ENCODE assay signal across 15 cellular contexts in genomic region chr9:5549671-5550650, GRCh38. TPM values are rescaled to one million over a fixed set of nuclear protein-coding genes. Genes with fewer than 3 reads are reported as not detected.
A peak's percentile ranks its signal among the peaks of the same experiment; 100 is the strongest.
DNase-seq lines count a peak whose midpoint lies in the region; ATAC-seq, FAIRE-seq and TF ChIP-seq lines count a peak whose summit lies in the region.
"Had no signal": no experiment of that assay in that cellular context is flagged by ENCODE, and none has a peak within 500 bp of the region (broad histone marks: within the 10 kb centered on the region; RNA-seq: fewer than 3 reads in every experiment).

No MANE protein-coding gene starts in this region.

- WGBS in mammary epithelial cell (ENCODE audit: low coverage, missing lambda C conversion rate) = 79% methylated on average over 3 of the region's 3 CpGs
- 75 to 80% methylated on average over 3 of the region's 3 CpGs for WGBS in testis, 2 donors

- H3K4me3 ChIP-seq in mammary epithelial cell (replicated peaks in 1 of 3; ENCODE audit: insufficient read depth in 1 of 3, low read depth in 2 of 3, low read length in 3 of 3) (no peak overlapping the region), keratinocyte (ENCODE audit: control insufficient read depth in 2 of 3, extremely low read depth in 1 of 3, insufficient read depth in 2 of 3, low read depth in 1 of 3, low read length in 3 of 3) (no peak overlapping the region), testis (no peak overlapping the region)
- H3K4me3 ChIP-seq: vagina had no signal

- CTCF ChIA-PET in mammary epithelial cell (lab: Charles Lee; ENCODE audit: low non-redundant PET) = interaction anchor here (0.6 kb wide), 1 partner anchor 83 kb away, joined by 3 read pairs; no protein-coding TSS in a partner anchor

- no peaks in the 10 kb centered on the region for H3K4me1 Mint-ChIP-seq in activated T-helper 1 cell treated with anti-CD3 and anti-CD28 coated beads, Interleukin-12 subunit alpha, Interleukin-12 subunit beta, Interleukin-2, Interleukin-4 antibody, amounts not matched to agents 30 ng/mL and 10 ng/mL and 1 ng/mL, durations not matched to agents 14 hours and 24 hours and 36 hours (ENCODE audit: low read depth)

- in situ Hi-C loops in mammary epithelial cell (cut with MboI; ENCODE audit: low sequenced_read_pairs in 2 of 2) = no loop called here

- H3K4me2 ChIP-seq in mammary epithelial cell (ENCODE audit: insufficient read depth, low read depth, low read length) (peak overlapping the region; percentile 44), keratinocyte (ENCODE audit: control insufficient read depth, extremely low read depth, insufficient read depth, low read depth, low read length) (peak overlapping the region; percentile 58)

- no peaks in the 10 kb centered on the region for H4K20me1 ChIP-seq in mammary epithelial cell (ENCODE audit: insufficient read depth, low read length)
- H4K20me1 ChIP-seq in keratinocyte (ENCODE audit: control insufficient read depth, extremely low read depth, insufficient read depth, low read length) = no peaks in the 10 kb centered on the region

- H3K27me3 Mint-ChIP-seq in activated T-helper 1 cell treated with anti-CD3 and anti-CD28 coated beads, Interleukin-12 subunit alpha, Interleukin-12 subunit beta, Interleukin-2, Interleukin-4 antibody, amounts not matched to agents 30 ng/mL and 10 ng/mL and 1 ng/mL, durations not matched to agents 14 hours and 24 hours and 36 hours (ENCODE audit: insufficient read depth) = no peaks in the 10 kb centered on the region
- H3K27me3 Mint-ChIP-seq: activated CD4-positive, alpha-beta T cell treated with anti-CD3 and anti-CD28 coated beads, Interleukin-2, amount 10 ng/mL, durations not matched to agents 24 days and 14 days had no signal

- peak; percentile 78 for FAIRE-seq in keratinocyte (lab: Jason Lieb, UNC)
- FAIRE-seq: colon had no signal

- no peak for ATAC-seq in GM21390 (IDR thresholded peaks at IDR 0.05; ENCODE audit: unreplicated experiment)
- ATAC-seq: left lobe of liver had no signal

- no peaks in the 10 kb centered on the region for H3K36me3 ChIP-seq in mammary epithelial cell (ENCODE audit: insufficient read depth, low read length)
- H3K36me3 ChIP-seq in keratinocyte (ENCODE audit: control insufficient read depth in 2 of 2, extremely low read depth in 1 of 2, insufficient read depth in 2 of 2, low read length in 2 of 2) = peaks cover 0 to 14% of the 10 kb centered on the region in 2 experiments
- no peaks in the 10 kb centered on the region for H3K36me3 ChIP-seq in testis (ENCODE audit: low read depth, missing control alignments)
- H3K36me3 ChIP-seq: vagina had no signal

- no peaks in the 10 kb centered on the region for H3K79me2 ChIP-seq in mammary epithelial cell (ENCODE audit: insufficient read depth, low read length)
- H3K79me2 ChIP-seq in keratinocyte (ENCODE audit: control insufficient read depth, insufficient read depth, low read length) = no peaks in the 10 kb centered on the region

- BruUV-seq in mammary epithelial cell (replicated peaks; lab: Mats Ljungman, UMichigan) = no TSS peak

- no peaks in the 10 kb centered on the region for H3K9me1 ChIP-seq in keratinocyte (ENCODE audit: control insufficient read depth, extremely low read depth, insufficient read depth, low read length)

- no peak overlapping the region for H3K27ac Mint-ChIP-seq in activated T-helper 1 cell treated with anti-CD3 and anti-CD28 coated beads, Interleukin-12 subunit alpha, Interleukin-12 subunit beta, Interleukin-2, Interleukin-4 antibody, amounts not matched to agents 30 ng/mL and 10 ng/mL and 1 ng/mL, durations not matched to agents 14 hours and 24 hours and 36 hours
- H3K27ac Mint-ChIP-seq: activated CD4-positive, alpha-beta T cell treated with anti-CD3 and anti-CD28 coated beads, Interleukin-2, amount 10 ng/mL, durations not matched to agents 24 days and 14 days had no signal

- no peaks in the 10 kb centered on the region for H3K9me3 Mint-ChIP-seq in activated T-helper 1 cell treated with anti-CD3 and anti-CD28 coated beads, Interleukin-12 subunit alpha, Interleukin-12 subunit beta, Interleukin-2, Interleukin-4 antibody, amounts not matched to agents 30 ng/mL and 10 ng/mL and 1 ng/mL, durations not matched to agents 14 hours and 24 hours and 36 hours

- intact Hi-C loops in mammary epithelial cell (cut with micrococcal nuclease) (no loop called here), testis (cut with DNase I; ENCODE audit: low total_unique reads) (no loop called here)
- intact Hi-C loops in activated T-helper 1 cell treated with anti-CD3 and anti-CD28 coated beads, Interleukin-12 subunit alpha, Interleukin-12 subunit beta, Interleukin-2, Interleukin-4 antibody, amounts not matched to agents 30 ng/mL and 10 ng/mL and 1 ng/mL, durations not matched to agents 14 hours and 24 hours and 36 hours (cut with micrococcal nuclease) = no loop called here

- no peaks in the 10 kb centered on the region for H3K9me3 ChIP-seq in mammary epithelial cell (replicated peaks; ENCODE audit: insufficient read depth, low read length)
- no peaks in the 10 kb centered on the region for H3K9me3 ChIP-seq in keratinocyte (ENCODE audit: control insufficient read depth, low read depth, low read length)
- H3K9me3 ChIP-seq in testis = no peaks in the 10 kb centered on the region
- H3K9me3 ChIP-seq: vagina had no signal

- peaks cover 40% of the 10 kb centered on the region for H3K36me3 Mint-ChIP-seq in activated T-helper 1 cell treated with anti-CD3 and anti-CD28 coated beads, Interleukin-12 subunit alpha, Interleukin-12 subunit beta, Interleukin-2, Interleukin-4 antibody, amounts not matched to agents 30 ng/mL and 10 ng/mL and 1 ng/mL, durations not matched to agents 14 hours and 24 hours and 36 hours (ENCODE audit: low read depth)

- DNase-seq in AG08395 (ENCODE audit: low spot score) (peak; percentile 67), HT1080 (ENCODE audit: low read depth) (peak; percentile 44), mammary epithelial cell (peak; percentile 72), keratinocyte (ENCODE audit: low read depth, low spot score) (no peak), COLO829 (ENCODE audit: low spot score) (no peak), testis (no peak)
- DNase-seq in activated T-helper 1 cell treated with anti-CD3 and anti-CD28 coated beads, Interleukin-12 subunit alpha, Interleukin-12 subunit beta, Interleukin-2, Interleukin-4 antibody, amounts not matched to agents 30 ng/mL and 10 ng/mL and 1 ng/mL, durations not matched to agents 14 hours and 24 hours and 36 hours (ENCODE audit: low spot score) = no peak
- DNase-seq: ACHN; activated CD4-positive, alpha-beta T cell treated with anti-CD3 and anti-CD28 coated beads, Interleukin-2, amount 10 ng/mL, durations not matched to agents 24 days and 14 days; NCI-H2081; T-helper 1 cell had no signal

- H3K27me3 ChIP-seq in mammary epithelial cell (ENCODE audit: insufficient read depth, low read length) (no peaks in the 10 kb centered on the region), keratinocyte (ENCODE audit: control insufficient read depth, extremely low read depth, insufficient read depth, low read length) (no peaks in the 10 kb centered on the region), testis (no peaks in the 10 kb centered on the region)
- H3K27me3 ChIP-seq: vagina had no signal

- TF ChIP-seq CTCF in mammary epithelial cell (conservative IDR thresholded peaks at IDR 0.05 in 1 of 2, IDR thresholded peaks at IDR 0.05 in 1 of 2; ENCODE audit: extremely low read depth in 1 of 2, insufficient read depth in 1 of 2, low read depth in 1 of 2, low read length in 2 of 2) = no peak
- TF ChIP-seq CTCF in keratinocyte (optimal IDR thresholded peaks at IDR 0.05 in 1 of 3, IDR thresholded peaks at IDR 0.05 in 1 of 3, conservative IDR thresholded peaks at IDR 0.05 in 1 of 3; ENCODE audit: extremely low read depth in 1 of 3, insufficient read depth in 2 of 3, low read length in 3 of 3) = no peak
- TF ChIP-seq CTCF in testis (IDR thresholded peaks at IDR 0.05) = no peak

- no peak for TF ChIP-seq POLR2A in testis (IDR thresholded peaks at IDR 0.05)

- H3K9ac ChIP-seq in mammary epithelial cell (ENCODE audit: insufficient read depth, low read length) (no peak overlapping the region), keratinocyte (ENCODE audit: control insufficient read depth, extremely low read depth, insufficient read depth, low read length) (peak overlapping the region; percentile 18)

- no peak overlapping the region for H2AFZ ChIP-seq in mammary epithelial cell (ENCODE audit: low read depth, low read length)
- no peak overlapping the region for H2AFZ ChIP-seq in keratinocyte (ENCODE audit: control insufficient read depth, low read length)

- H3K27ac ChIP-seq in mammary epithelial cell (ENCODE audit: insufficient read depth, low read depth, low read length) = peak overlapping the region; percentile 38
- peak overlapping the region; percentile 74 for H3K27ac ChIP-seq in keratinocyte (ENCODE audit: control insufficient read depth, insufficient read depth, low read length)
- H3K27ac ChIP-seq in testis = no peak overlapping the region
- H3K27ac ChIP-seq: vagina had no signal

- dilution Hi-C loops in mammary epithelial cell (cut with HindIII; ENCODE audit: low sequenced_read_pairs) = no loop called here
- dilution Hi-C loops in keratinocyte (cut with MboI; ENCODE audit: extremely low pct_ligation_motif_present, low sequenced_read_pairs) = no loop called here

- no peak overlapping the region for H3K4me3 Mint-ChIP-seq in activated T-helper 1 cell treated with anti-CD3 and anti-CD28 coated beads, Interleukin-12 subunit alpha, Interleukin-12 subunit beta, Interleukin-2, Interleukin-4 antibody, amounts not matched to agents 30 ng/mL and 10 ng/mL and 1 ng/mL, durations not matched to agents 14 hours and 24 hours and 36 hours
- H3K4me3 Mint-ChIP-seq: activated CD4-positive, alpha-beta T cell treated with anti-CD3 and anti-CD28 coated beads, Interleukin-2, amount 10 ng/mL, durations not matched to agents 24 days and 14 days had no signal

- peaks cover 13% of the 10 kb centered on the region for H3K4me1 ChIP-seq in mammary epithelial cell (ENCODE audit: insufficient read depth, low read length)
- H3K4me1 ChIP-seq in keratinocyte (ENCODE audit: control insufficient read depth, extremely low read depth, insufficient read depth, low read length) = peaks cover 26% of the 10 kb centered on the region
- H3K4me1 ChIP-seq in testis = no peaks in the 10 kb centered on the region
- H3K4me1 ChIP-seq: vagina had no signal

RNA-seq across cellular contexts. Expression of gene PDCD1LG2, which starts 39.6 kb away (rescaled TPM):
- total RNA-seq in HT1080 (2014; rRNA removed; shearing (Covaris generic)) = 4.0 and 4.5 TPM in 2 replicates
- polyA plus RNA-seq in HT1080 (2015; cell fraction: cytosol; rRNA removed) = 2.6 and 4.3 TPM in 2 replicates
- polyA plus RNA-seq in HT1080 (2015; cell fraction: nucleus; rRNA removed) = 6.1 and 6.6 TPM in 2 replicates
- total RNA-seq in mammary epithelial cell = 10 to 100 TPM; 12.1 to 14.5 TPM
- 7.8 TPM for polyA plus RNA-seq in mammary epithelial cell
- 5.6 TPM for polyA minus RNA-seq in mammary epithelial cell
- polyA plus RNA-seq in keratinocyte = 14.7 to 20.2 TPM (median 18.8 TPM) in 3 replicates
- polyA plus RNA-seq in keratinocyte (2011; ENCODE audit: low read depth) = 0.29 TPM
- polyA plus RNA-seq in keratinocyte (2011; cell fraction: cytosol; rRNA removed) = 8.3 and 14.1 TPM in 2 replicates
- 23.8 and 26.4 TPM in 2 replicates for polyA plus RNA-seq in keratinocyte (2011; cell fraction: nucleus; rRNA removed)
- 1.6 and 13.4 TPM in 2 replicates for polyA plus RNA-seq in keratinocyte (2012; ENCODE audit: low replicate concordance)
- 14.6 to 25.8 TPM (median 16.8 TPM) in 3 replicates for polyA minus RNA-seq in keratinocyte
- polyA minus RNA-seq in keratinocyte (2011; cell fraction: cytosol; rRNA and poly(A)+ RNA removed) = 9.4 TPM
- polyA minus RNA-seq in keratinocyte (2011; cell fraction: nucleus; rRNA and poly(A)+ RNA removed) = 20.8 and 40.4 TPM in 2 replicates
- 1.1 and 1.4 TPM in 2 replicates for total RNA-seq in activated T-helper 1 cell treated with anti-CD3 and anti-CD28 coated beads, Interleukin-12 subunit alpha, Interleukin-12 subunit beta, Interleukin-2, Interleukin-4 antibody, amounts not matched to agents 30 ng/mL and 10 ng/mL and 1 ng/mL, durations not matched to agents 14 hours and 24 hours and 36 hours
- total RNA-seq in testis = under 1 TPM; 0.63 to 0.81 TPM
- polyA plus RNA-seq in testis (ENCODE audit: insufficient read depth, low read depth, low replicate concordance) = 2.4 TPM

Comparison
In these comparisons a context has a peak if more than half of its experiments do, and no peak if none do; other contexts are left out.
1. DNase-seq: peak in AG08395 (single experiment), HT1080 (single experiment) and mammary epithelial cell (single experiment); none in keratinocyte (single experiment), activated T-helper 1 cell treated with anti-CD3 and anti-CD28 coated beads, Interleukin-12 subunit alpha, Interleukin-12 subunit beta, Interleukin-2, Interleukin-4 antibody, amounts not matched to agents 30 ng/mL and 10 ng/mL and 1 ng/mL, durations not matched to agents 14 hours and 24 hours and 36 hours (single experiment), COLO829 (single experiment) and testis (single experiment).
2. H3K27ac ChIP-seq: peak in mammary epithelial cell (single experiment) and keratinocyte (single experiment); none in testis (0 of 2).